ENCODE assay signal across 22 cellular contexts in genomic region chr10:1399431-1400120, GRCh38.
DNase-seq lines count a peak whose midpoint lies in the region; ATAC-seq and TF ChIP-seq lines count a peak whose summit lies in the region.
"Had no signal": no experiment of that assay in that cellular context is flagged by ENCODE, and none has a peak within 500 bp of the region (broad histone marks: within the 10 kb centered on the region; RNA-seq: fewer than 3 reads in every experiment).

No MANE protein-coding gene starts in this region.

- no peaks in the 10 kb centered on the region for H3K9me3 Mint-ChIP-seq in chondrocyte (ENCODE audit: low read depth)
- H3K9me3 Mint-ChIP-seq: activated T-helper 2 cell treated with anti-CD3 and anti-CD28 coated beads, Interferon-gamma antibody, Interleukin-2, Interleukin-4, amounts not matched to agents 10 μg/mL and 5 μg/mL and 100 μg/mL, durations not matched to agents 14 hours and 24 hours and 36 hours; central memory CD8-positive, alpha-beta T cell; T-helper 1 cell treated with Interleukin-12 subunit alpha and Interleukin-12 subunit beta and Interleukin-4 antibody, amounts not matched to agents 30 μg/mL and 1 μg/mL, for 36 hours had no signal

- H3K4me1 ChIP-seq in right atrium auricular region = no peaks in the 10 kb centered on the region
- H3K4me1 ChIP-seq: ascending aorta had no signal

- no peak for ATAC-seq in HG02571 (IDR thresholded peaks at IDR 0.05; ENCODE audit: unreplicated experiment)
- no peak for ATAC-seq in HG03354 (IDR thresholded peaks at IDR 0.05; ENCODE audit: poor library complexity, severe bottlenecking, unreplicated experiment)
- ATAC-seq in T-helper 17 cell = no peak

- no peaks in the 10 kb centered on the region for H3K36me3 ChIP-seq in right atrium auricular region
- H3K36me3 ChIP-seq: ascending aorta had no signal

- TF ChIP-seq CTCF in right atrium auricular region (IDR thresholded peaks at IDR 0.05) (no peak), chondrocyte (IDR thresholded peaks at IDR 0.05) (no peak)

- no peaks in the 10 kb centered on the region for H3K36me3 Mint-ChIP-seq in chondrocyte (ENCODE audit: low read depth)
- no peaks in the 10 kb centered on the region for H3K36me3 Mint-ChIP-seq in T-helper 17 cell (ENCODE audit: low read depth)
- H3K36me3 Mint-ChIP-seq: activated naive CD8-positive, alpha-beta T cell had no signal

- no peak overlapping the region for H3K4me3 ChIP-seq in right atrium auricular region
- H3K4me3 ChIP-seq: ascending aorta had no signal

- H3K27me3 Mint-ChIP-seq in chondrocyte (ENCODE audit: low read depth) (no peaks in the 10 kb centered on the region), T-helper 17 cell (peaks cover 38% of the 10 kb centered on the region)

- H3K27me3 ChIP-seq in right atrium auricular region = no peaks in the 10 kb centered on the region
- H3K27me3 ChIP-seq: ascending aorta had no signal

- H3K9me3 ChIP-seq in right atrium auricular region (no peaks in the 10 kb centered on the region), T-helper 17 cell (ENCODE audit: control insufficient read depth, low read length, poor library complexity, severe bottlenecking) (no peaks in the 10 kb centered on the region)
- H3K9me3 ChIP-seq: ascending aorta had no signal

- intact Hi-C loops in cardiac septum (cut with DNase I) = no loop called here

- no peak overlapping the region for H3K27ac ChIP-seq in right atrium auricular region
- H3K27ac ChIP-seq: ascending aorta had no signal

- peaks cover 22% of the 10 kb centered on the region for H3K4me1 Mint-ChIP-seq in chondrocyte (ENCODE audit: low read depth)
- peaks cover 2% of the 10 kb centered on the region for H3K4me1 Mint-ChIP-seq in T-helper 17 cell
- H3K4me1 Mint-ChIP-seq: central memory CD8-positive, alpha-beta T cell had no signal

- no peak overlapping the region for H3K27ac Mint-ChIP-seq in chondrocyte (ENCODE audit: unreplicated experiment)
- no peak overlapping the region for H3K27ac Mint-ChIP-seq in T-helper 17 cell
- H3K27ac Mint-ChIP-seq: activated naive CD8-positive, alpha-beta T cell; activated T-helper 2 cell treated with anti-CD3 and anti-CD28 coated beads, Interferon-gamma antibody, Interleukin-2, Interleukin-4, amounts not matched to agents 10 μg/mL and 5 μg/mL and 100 μg/mL, durations not matched to agents 14 hours and 24 hours and 36 hours; T-helper 1 cell treated with Interleukin-12 subunit alpha and Interleukin-12 subunit beta and Interleukin-4 antibody, amounts not matched to agents 30 μg/mL and 1 μg/mL, for 36 hours had no signal

- in situ Hi-C loops in ACHN (cut with HindIII; ENCODE audit: low pct_ligation_motif_present, low pct_unique_long_range_greater_than_20kb, low sequenced_read_pairs) = no loop called here

- peak; percentile 15 for DNase-seq in cardiac septum (ENCODE audit: low spot score)
- no peak for DNase-seq in right atrium auricular region (ENCODE audit: low spot score)
- peak; percentile 55 for DNase-seq in chondrocyte (ENCODE audit: low spot score)
- peak; percentile 1 for DNase-seq in myocyte (ENCODE audit: low read depth)
- DNase-seq in ACHN = no peak
- DNase-seq in T-helper 17 cell = no peak
- DNase-seq: activated CD4-positive, alpha-beta T cell treated with anti-CD3 and anti-CD28 coated beads for 4 hours; effector CD4-positive, alpha-beta T cell; foreskin fibroblast; Kasumi-1; NCI-H1092; NCI-H187 treated with DMSO at 0.1 percent for 48 hours; NCI-H526 treated with DMSO at 0.1 percent for 48 hours; nucleus accumbens; small intestine had no signal

- H3K4me3 Mint-ChIP-seq in chondrocyte (ENCODE audit: unreplicated experiment) (no peak overlapping the region), T-helper 17 cell (no peak overlapping the region)
- H3K4me3 Mint-ChIP-seq: activated naive CD8-positive, alpha-beta T cell; central memory CD8-positive, alpha-beta T cell; T-helper 1 cell treated with Interleukin-12 subunit alpha and Interleukin-12 subunit beta and Interleukin-4 antibody, amounts not matched to agents 30 μg/mL and 1 μg/mL, for 36 hours had no signal

Comparison
In these comparisons a context has a peak if more than half of its experiments do, and no peak if none do; other contexts are left out.
1. DNase-seq: peak in cardiac septum (single experiment), chondrocyte (single experiment) and myocyte (single experiment); none in right atrium auricular region (single experiment), ACHN (single experiment) and T-helper 17 cell (0 of 3).